24 cellular contexts compared by ENCODE assay signal in genomic region chr17:50899005-50899460, GRCh38.
"Had no signal": no experiment of that assay in that cellular context is flagged by ENCODE, and none has a peak within 500 bp of the region (broad histone marks: within the 10 kb centered on the region; RNA-seq: fewer than 3 reads in every experiment).

No MANE protein-coding gene starts in this region.

- H3K27me3 ChIP-seq: dorsolateral prefrontal cortex, foreskin keratinocyte, ovary, tibial artery, vagina had no signal

- H3K27ac ChIP-seq: dorsolateral prefrontal cortex, epithelial cell of prostate, foreskin keratinocyte, ovary, tibial artery, vagina had no signal

- ATAC-seq: activated naive CD8-positive, alpha-beta T cell treated with anti-CD3 and anti-CD28 coated beads, Interleukin-2, amount 50 U/mL, for 24 hours; activated T-helper 17 cell treated with anti-CD3 and anti-CD28 coated beads, Interleukin-2, amount 50 U/mL, for 72 hours; foreskin keratinocyte; left colon had no signal

- H3K36me3 Mint-ChIP-seq: activated CD4-positive, alpha-beta memory T cell treated with anti-CD3 and anti-CD28 coated beads for 36 hours; activated naive CD4-positive, alpha-beta T cell treated with anti-CD3 and anti-CD28 coated beads, Interleukin-2, amount 10 ng/mL, durations not matched to agents 7 days and 5 days; brain; mesothelial cell of epicardium had no signal

- H3K4me3 Mint-ChIP-seq: activated CD4-positive, alpha-beta memory T cell treated with anti-CD3 and anti-CD28 coated beads for 36 hours; activated naive CD4-positive, alpha-beta T cell treated with anti-CD3 and anti-CD28 coated beads, Interleukin-2, amount 10 ng/mL, durations not matched to agents 7 days and 5 days; activated naive CD8-positive, alpha-beta T cell treated with anti-CD3 and anti-CD28 coated beads, Interleukin-2, amount 50 U/mL, for 24 hours; activated T-helper 17 cell treated with anti-CD3 and anti-CD28 coated beads, Interleukin-2, amount 50 U/mL, for 72 hours; brain; mesothelial cell of epicardium; neural crest cell; T-helper 2 cell treated with Interferon-gamma antibody and Interleukin-4, amounts not matched to agents 5 μg/mL and 100 μg/mL, for 36 hours had no signal

- H3K27me3 Mint-ChIP-seq: activated CD4-positive, alpha-beta memory T cell treated with anti-CD3 and anti-CD28 coated beads for 36 hours; activated naive CD8-positive, alpha-beta T cell treated with anti-CD3 and anti-CD28 coated beads, Interleukin-2, amount 50 U/mL, for 24 hours; activated T-helper 17 cell treated with anti-CD3 and anti-CD28 coated beads, Interleukin-2, amount 50 U/mL, for 72 hours; brain had no signal

- H3K9me3 Mint-ChIP-seq: activated CD4-positive, alpha-beta memory T cell treated with anti-CD3 and anti-CD28 coated beads for 36 hours; activated naive CD4-positive, alpha-beta T cell treated with anti-CD3 and anti-CD28 coated beads, Interleukin-2, amount 10 ng/mL, durations not matched to agents 7 days and 5 days; activated naive CD8-positive, alpha-beta T cell treated with anti-CD3 and anti-CD28 coated beads, Interleukin-2, amount 50 U/mL, for 24 hours; activated T-helper 17 cell treated with anti-CD3 and anti-CD28 coated beads, Interleukin-2, amount 50 U/mL, for 72 hours; brain; mesothelial cell of epicardium; neural crest cell; T-helper 2 cell treated with Interferon-gamma antibody and Interleukin-4, amounts not matched to agents 5 μg/mL and 100 μg/mL, for 36 hours had no signal

- DNase-seq: activated CD4-positive, alpha-beta memory T cell treated with anti-CD3 and anti-CD28 coated beads for 36 hours; activated CD4-positive, alpha-beta T cell treated with anti-CD3 and anti-CD28 coated beads for 4 hours; activated naive CD4-positive, alpha-beta T cell treated with anti-CD3 and anti-CD28 coated beads, Interleukin-2, amount 10 ng/mL, durations not matched to agents 7 days and 5 days; activated naive CD8-positive, alpha-beta T cell treated with anti-CD3 and anti-CD28 coated beads, Interleukin-2, amount 50 U/mL, for 24 hours; activated T-cell treated with anti-CD3 and anti-CD28 coated beads for 4 hours; anterior cingulate cortex; central memory CD4-positive, alpha-beta T cell; dorsolateral prefrontal cortex; foreskin keratinocyte; hippocampal formation; islet precursor cell; ovary; stimulated activated naive CD4-positive, alpha-beta T cell; substantia nigra; tibial artery had no signal

- H3K36me3 ChIP-seq: ovary, tibial artery, vagina had no signal

- H3K27ac Mint-ChIP-seq: activated naive CD4-positive, alpha-beta T cell treated with anti-CD3 and anti-CD28 coated beads, Interleukin-2, amount 10 ng/mL, durations not matched to agents 7 days and 5 days; activated naive CD8-positive, alpha-beta T cell treated with anti-CD3 and anti-CD28 coated beads, Interleukin-2, amount 50 U/mL, for 24 hours; mesothelial cell of epicardium; T-helper 2 cell treated with Interferon-gamma antibody and Interleukin-4, amounts not matched to agents 5 μg/mL and 100 μg/mL, for 36 hours had no signal

- H3K4me3 ChIP-seq: dorsolateral prefrontal cortex, lung, ovary, tibial artery, vagina had no signal

- H3K9me3 ChIP-seq: ovary, tibial artery, vagina had no signal
